10 cellular contexts compared by ENCODE assay signal in the genomic region with DNA sequence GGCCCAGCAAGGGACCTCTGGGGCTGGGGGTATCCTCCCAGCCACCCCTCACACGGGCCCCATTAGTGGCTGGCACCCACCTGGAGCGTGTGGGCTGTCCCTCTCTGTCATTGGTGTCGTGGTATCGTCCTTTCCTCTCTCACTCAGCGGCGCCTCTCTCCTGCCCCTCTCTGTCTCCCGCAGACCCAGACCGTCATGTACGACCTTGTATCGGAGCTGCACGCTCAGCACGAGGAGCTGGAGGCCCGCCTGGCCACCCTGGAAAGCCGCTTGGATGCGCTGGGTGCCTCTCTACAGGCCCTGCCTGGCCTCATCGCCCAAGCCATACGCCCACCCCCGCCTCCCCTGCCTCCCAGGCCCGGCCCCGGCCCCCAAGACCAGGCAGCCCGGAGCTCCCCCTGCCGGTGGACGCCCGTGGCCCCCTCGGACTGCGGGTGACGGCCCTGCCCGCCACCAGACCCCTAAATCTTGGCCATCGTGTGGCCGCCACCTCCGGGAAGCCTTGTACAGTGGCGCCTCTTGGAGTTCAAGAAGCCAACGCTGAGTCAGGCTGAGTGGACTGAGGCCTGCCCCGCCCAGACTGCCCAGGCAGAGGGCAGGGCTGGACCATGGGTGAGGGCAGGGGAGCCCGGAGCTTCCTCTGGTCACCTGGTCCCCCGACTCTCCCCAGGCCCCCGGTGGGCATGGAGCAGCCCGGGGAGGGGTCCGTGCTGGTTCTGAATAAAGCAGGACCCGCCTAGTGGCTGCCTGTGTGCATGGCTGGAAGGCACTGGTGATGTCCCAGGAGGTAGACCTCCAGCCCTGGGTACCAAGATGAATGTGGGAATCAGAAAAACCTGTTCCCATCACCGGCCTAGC. TPM values are rescaled to one million over a fixed set of nuclear protein-coding genes. Genes with fewer than 3 reads are reported as not detected.
DNase-seq lines count a peak whose midpoint lies in the region; ATAC-seq and TF ChIP-seq lines count a peak whose summit lies in the region.
"Had no signal": no experiment of that assay in that cellular context is flagged by ENCODE, and none has a peak within 500 bp of the region (broad histone marks: within the 10 kb centered on the region; RNA-seq: fewer than 3 reads in every experiment).

No MANE protein-coding gene starts in this region.

- no peaks in the 10 kb centered on the region for H3K79me2 ChIP-seq in MM.1S (ENCODE audit: low read length)
- H3K79me2 ChIP-seq in osteoblast (ENCODE audit: insufficient read depth, low read length) = peaks cover 21% of the 10 kb centered on the region

- ATAC-seq in HG03469 (IDR thresholded peaks at IDR 0.05; ENCODE audit: unreplicated experiment) = no peak

- H3K36me3 Mint-ChIP-seq in endodermal cell (ENCODE audit: low read depth) = no peaks in the 10 kb centered on the region

- no peak overlapping the region for H3K4me3 Mint-ChIP-seq in endodermal cell

- H2AFZ ChIP-seq in MM.1S (ENCODE audit: low read length) (no peak overlapping the region), osteoblast (ENCODE audit: low read length) (peak overlapping the region; percentile 51)

- H3K9ac ChIP-seq in MM.1S (ENCODE audit: low read length) = no peak overlapping the region
- no peak overlapping the region for H3K9ac ChIP-seq in endodermal cell (ENCODE audit: extremely low read depth, low read length, poor library complexity, severe bottlenecking)

- H3K27me3 ChIP-seq in MM.1S (replicated peaks; ENCODE audit: insufficient read depth, low read length) (peaks cover 88% of the 10 kb centered on the region), endodermal cell (ENCODE audit: control insufficient read depth, insufficient read depth, low read length, poor library complexity, severe bottlenecking) (peaks cover 10% of the 10 kb centered on the region), osteoblast (ENCODE audit: insufficient read depth, low read length) (no peaks in the 10 kb centered on the region), right atrium auricular region (no peaks in the 10 kb centered on the region)

- no peak overlapping the region for H3K27ac ChIP-seq in MM.1S (ENCODE audit: low read length)
- no peak overlapping the region for H3K27ac ChIP-seq in endodermal cell (ENCODE audit: low read depth, low read length)
- H3K27ac ChIP-seq in osteoblast (ENCODE audit: low read depth, low read length) = no peak overlapping the region
- H3K27ac ChIP-seq in right atrium auricular region = no peak overlapping the region

- H3K9me3 Mint-ChIP-seq in endodermal cell = no peaks in the 10 kb centered on the region

- H3K4me2 ChIP-seq in MM.1S (ENCODE audit: low read depth, low read length) = no peak overlapping the region
- no peak overlapping the region for H3K4me2 ChIP-seq in osteoblast (ENCODE audit: insufficient read depth, low read length)

- DNase-seq in GM10266 (ENCODE audit: extremely low spot score) (no peak), MM.1S (no peak), endodermal cell (peak; percentile 89), osteoblast (ENCODE audit: insufficient read length, low spot score, missing footprints) (peak; percentile 97), OCI-M2 (lab: John Stamatoyannopoulos, UW; ENCODE audit: unreplicated experiment) (no peak), NCI-H2227 treated with DMSO at 0.1 percent for 48 hours (lab: John Stamatoyannopoulos, UW) (no peak), right atrium auricular region (ENCODE audit: low spot score) (no peak)
- DNase-seq: activated CD8-positive, alpha-beta memory T cell treated with anti-CD3 and anti-CD28 coated beads for 24 hours; NCI-H524 treated with DMSO at 0.1 percent for 48 hours had no signal

- H3K4me1 Mint-ChIP-seq in endodermal cell = no peaks in the 10 kb centered on the region

- H3K9me3 ChIP-seq in MM.1S (replicated peaks; ENCODE audit: insufficient read depth, low read length) (no peaks in the 10 kb centered on the region), endodermal cell (ENCODE audit: control insufficient read depth, low read length) (no peaks in the 10 kb centered on the region), osteoblast (ENCODE audit: low read depth, low read length) (no peaks in the 10 kb centered on the region), right atrium auricular region (no peaks in the 10 kb centered on the region)

- peak; percentile 29 for TF ChIP-seq CTCF in GM10266 (IDR thresholded peaks at IDR 0.05; ENCODE audit: control insufficient read depth, insufficient read depth, low read depth, missing control alignments)
- TF ChIP-seq CTCF in MM.1S (IDR thresholded peaks at IDR 0.05; ENCODE audit: low read length) = peak; percentile 42
- TF ChIP-seq CTCF in endodermal cell (conservative IDR thresholded peaks at IDR 0.05) = peak; percentile 70
- TF ChIP-seq CTCF in osteoblast (IDR thresholded peaks at IDR 0.05; ENCODE audit: extremely low read depth, low read depth, low read length) = no peak
- TF ChIP-seq CTCF in right atrium auricular region (IDR thresholded peaks at IDR 0.05) = peak in 1 of 2 donors; percentile 28

- no peak overlapping the region for H3K27ac Mint-ChIP-seq in endodermal cell

- H3K9me2 ChIP-seq in MM.1S (replicated peaks; ENCODE audit: insufficient read depth, low read length) = no peaks in the 10 kb centered on the region

- H3K4me3 ChIP-seq in MM.1S (ENCODE audit: low read length) = no peak overlapping the region
- H3K4me3 ChIP-seq in endodermal cell (ENCODE audit: low read length) = no peak overlapping the region
- no peak overlapping the region for H3K4me3 ChIP-seq in osteoblast (ENCODE audit: insufficient read depth, low read length)
- no peak overlapping the region for H3K4me3 ChIP-seq in right atrium auricular region

- WGBS in endodermal cell (ENCODE audit: insufficient coverage in 1 of 2, insufficient read length in 1 of 2), 2 experiments = 84 to 88% methylated on average over 23 to 41 of the region's 41 CpGs

- H3K4me1 ChIP-seq in MM.1S (ENCODE audit: low read length) = no peaks in the 10 kb centered on the region
- H3K4me1 ChIP-seq in endodermal cell (ENCODE audit: control insufficient read depth, insufficient read depth, low read length) = no peaks in the 10 kb centered on the region
- peaks cover 10% of the 10 kb centered on the region for H3K4me1 ChIP-seq in osteoblast (ENCODE audit: insufficient read depth, low read length)
- H3K4me1 ChIP-seq in right atrium auricular region = peaks cover 0 to 16% of the 10 kb centered on the region in 2 donors

- H3F3A ChIP-seq in MM.1S (ENCODE audit: insufficient read depth, low read length) = no peaks in the 10 kb centered on the region

- no peaks in the 10 kb centered on the region for H3K36me3 ChIP-seq in MM.1S (replicated peaks; ENCODE audit: insufficient read depth, low read length)
- H3K36me3 ChIP-seq in endodermal cell (ENCODE audit: control insufficient read depth, insufficient read depth, low read length) = no peaks in the 10 kb centered on the region
- H3K36me3 ChIP-seq in osteoblast (ENCODE audit: insufficient read depth, low read length) = no peaks in the 10 kb centered on the region
- H3K36me3 ChIP-seq in right atrium auricular region = no peaks in the 10 kb centered on the region

- H3K27me3 Mint-ChIP-seq in endodermal cell (ENCODE audit: insufficient read depth) = peaks cover 19% of the 10 kb centered on the region

- H4K20me1 ChIP-seq in MM.1S (ENCODE audit: insufficient read depth, low read length) (no peaks in the 10 kb centered on the region), osteoblast (ENCODE audit: insufficient read depth, low read length) (peaks cover 9% of the 10 kb centered on the region)

RNA-seq across cellular contexts. Expression of a gene that starts 9.8 kb away (rescaled TPM):
- 1 to 10 TPM; 6.8 to 7.0 TPM for total RNA-seq in endodermal cell
- 3.3 TPM for polyA plus RNA-seq in endodermal cell (2013, experiment 1 of 2)
- 2.4 TPM for polyA plus RNA-seq in endodermal cell (2013, experiment 2 of 2)
- total RNA-seq in osteoblast = 15.9 and 22.4 TPM in 2 replicates
- total RNA-seq in right atrium auricular region = 10 to 100 TPM; 26.7 to 42.4 TPM

RNA-seq across cellular contexts. Expression of a gene that starts 31.3 kb away (rescaled TPM):
- 1 to 10 TPM; 5.8 to 8.2 TPM for total RNA-seq in endodermal cell
- 13.1 TPM for polyA plus RNA-seq in endodermal cell (2013, experiment 1 of 2)
- 11.3 TPM for polyA plus RNA-seq in endodermal cell (2013, experiment 2 of 2)
- under 0.01 TPM in 1 of 2 replicates, not detected in the other for total RNA-seq in osteoblast
- under 1 TPM; 0.56 to 0.63 TPM for total RNA-seq in right atrium auricular region

Comparison
In these comparisons a context has a peak if more than half of its experiments do, and no peak if none do; other contexts are left out.
1. DNase-seq: peak in endodermal cell (single experiment) and osteoblast (single experiment); none in GM10266 (single experiment), MM.1S (single experiment), OCI-M2 (single experiment), NCI-H2227 treated with DMSO at 0.1 percent for 48 hours (single experiment) and right atrium auricular region (single experiment).